Comparison of ENCODE assay signal across 17 cellular contexts in the genomic region with DNA sequence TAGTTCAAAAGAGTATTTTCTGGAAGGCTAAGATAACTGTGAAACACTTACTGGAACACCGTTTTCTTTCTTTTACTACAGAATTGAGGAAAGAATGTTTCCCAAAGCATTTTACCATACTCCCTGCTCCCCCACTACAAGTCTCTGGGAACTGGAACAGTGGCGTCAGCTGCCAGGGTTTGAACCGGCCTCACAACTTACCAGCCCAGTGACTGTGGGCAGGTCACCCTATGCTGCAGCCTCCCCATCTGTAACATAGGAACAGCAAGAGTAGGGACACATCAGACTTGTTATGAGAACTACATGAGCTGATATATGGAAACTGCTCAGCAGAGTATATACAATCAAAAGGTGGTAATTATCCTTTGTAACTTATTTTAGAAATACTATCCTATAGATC.
"Had no signal": no experiment of that assay in that cellular context is flagged by ENCODE, and none has a peak within 500 bp of the region (broad histone marks: within the 10 kb centered on the region; RNA-seq: fewer than 3 reads in every experiment).

No MANE protein-coding gene starts in this region.

- H3K9ac ChIP-seq: parathyroid adenoma had no signal

- ATAC-seq: activated CD8-positive, alpha-beta T cell treated with anti-CD3 and anti-CD28 coated beads, Interleukin-2, amount 10 ng/mL, durations not matched to agents 7 days and 5 days; activated T-cell treated with anti-CD3 and anti-CD28 coated beads, Interleukin-2, amount 50 U/mL, for 4 hours; left cardiac atrium; T-cell had no signal

- H3K9me3 ChIP-seq: esophagus muscularis mucosa, neutrophil, thyroid gland had no signal

- H3K9me3 Mint-ChIP-seq: activated T-cell treated with anti-CD3 and anti-CD28 coated beads, Interleukin-2, amount 50 U/mL, for 4 hours; central memory CD8-positive, alpha-beta T cell; natural killer cell; T-cell had no signal

- H3K27ac Mint-ChIP-seq: activated CD8-positive, alpha-beta T cell treated with anti-CD3 and anti-CD28 coated beads, Interleukin-2, amount 10 ng/mL, durations not matched to agents 7 days and 5 days; natural killer cell; T-cell had no signal

- H3K27ac ChIP-seq: coronary artery, esophagus muscularis mucosa, neutrophil, parathyroid adenoma, thyroid gland had no signal

- H3K4me1 ChIP-seq: parathyroid adenoma had no signal

- H3K4me3 Mint-ChIP-seq: activated CD8-positive, alpha-beta T cell treated with anti-CD3 and anti-CD28 coated beads, Interleukin-2, amount 10 ng/mL, durations not matched to agents 7 days and 5 days; activated T-cell treated with anti-CD3 and anti-CD28 coated beads, Interleukin-2, amount 50 U/mL, for 4 hours; central memory CD8-positive, alpha-beta T cell; natural killer cell; T-cell had no signal

- H2AFZ ChIP-seq: parathyroid adenoma had no signal

- H3K36me3 Mint-ChIP-seq: natural killer cell, T-cell had no signal

- H3K27me3 ChIP-seq: esophagus muscularis mucosa, neutrophil, thyroid gland had no signal

- DNase-seq: activated CD4-positive, alpha-beta T cell treated with anti-CD3 and anti-CD28 coated beads for 48 hours; activated CD4-positive, CD25-positive, alpha-beta regulatory T cell; activated CD8-positive, alpha-beta T cell treated with anti-CD3 and anti-CD28 coated beads, Interleukin-2, amount 10 ng/mL, durations not matched to agents 7 days and 5 days; activated effector memory CD4-positive, alpha-beta T cell treated with anti-CD3 and anti-CD28 coated beads, Interleukin-2, amount 50 U/mL, for 16 hours; activated naive CD4-positive, alpha-beta T cell treated with anti-CD3 and anti-CD28 coated beads, Interleukin-2, amount 50 U/mL, for 16 hours; activated T-cell treated with anti-CD3 and anti-CD28 coated beads, Interleukin-2, amount 50 U/mL, for 4 hours; aorta; left cardiac atrium; natural killer cell; stimulated activated naive CD4-positive, alpha-beta T cell treated with Interleukin-2 at 50 U/mL for 16 hours; T-cell; thyroid gland had no signal

- H3K4me3 ChIP-seq: coronary artery, esophagus muscularis mucosa, thyroid gland had no signal

- H3K36me3 ChIP-seq: neutrophil, thyroid gland had no signal

- H3K4me1 Mint-ChIP-seq: T-cell had no signal

- H3K79me2 ChIP-seq: parathyroid adenoma had no signal
